ENCODE assay signal across 7 cellular contexts in genomic region chr1:143728802-143729450, GRCh38.
DNase-seq lines count a peak whose midpoint lies in the region; ATAC-seq and TF ChIP-seq lines count a peak whose summit lies in the region.
"Not testable (repeated sequence)": the region's sequence is repeated elsewhere in the genome, so short reads cannot be mapped to it uniquely, and the experiment has no call there.

No MANE protein-coding gene starts in this region.

- ATAC-seq in GM18867 (IDR thresholded peaks at IDR 0.05; ENCODE audit: unreplicated experiment) (peak; percentile 95), GM21423 (IDR thresholded peaks at IDR 0.05; ENCODE audit: unreplicated experiment) (peak; percentile 93), HG02870 (IDR thresholded peaks at IDR 0.05; ENCODE audit: unreplicated experiment) (peak; percentile 94), HG03439 (IDR thresholded peaks at IDR 0.05; ENCODE audit: unreplicated experiment) (peak; percentile 99)
- peak; percentile 90 for ATAC-seq in naive thymus-derived CD4-positive, alpha-beta T cell

- intact Hi-C loops in MCF 10A (cut with micrococcal nuclease); naive thymus-derived CD4-positive, alpha-beta T cell (cut with micrococcal nuclease): not testable (repeated sequence)

- H3K9me3 Mint-ChIP-seq in T-helper 2 cell treated with Interferon-gamma antibody and Interleukin-4, amounts not matched to agents 5 μg/mL and 100 μg/mL, for 36 hours; MCF 10A (ENCODE audit: unreplicated experiment): not testable (repeated sequence)
- peaks cover 0 to 27% (median 6%) of the 10 kb centered on the region in 11 donors for H3K9me3 Mint-ChIP-seq in naive thymus-derived CD4-positive, alpha-beta T cell

- CTCF ChIA-PET in MCF 10A (lab: Yijun Ruan, JAX): interaction anchor here (0.6 kb wide), 1 partner anchor 8 kb away, joined by 3 read pairs; no protein-coding TSS in a partner anchor
- CTCF ChIA-PET in naive thymus-derived CD4-positive, alpha-beta T cell (lab: Charles Lee): not testable (repeated sequence)

- not testable (repeated sequence) for H3K4me1 Mint-ChIP-seq in T-helper 2 cell treated with Interferon-gamma antibody and Interleukin-4, amounts not matched to agents 5 μg/mL and 100 μg/mL, for 36 hours (ENCODE audit: low read depth); MCF 10A (ENCODE audit: insufficient read depth, unreplicated experiment); naive thymus-derived CD4-positive, alpha-beta T cell

- not testable (repeated sequence) for H3K27ac Mint-ChIP-seq in T-helper 2 cell treated with Interferon-gamma antibody and Interleukin-4, amounts not matched to agents 5 μg/mL and 100 μg/mL, for 36 hours
- peak overlapping the region; percentile 97 for H3K27ac Mint-ChIP-seq in MCF 10A (ENCODE audit: low read depth, unreplicated experiment)
- peak overlapping the region in 1 of 9 donors; percentile 84 for H3K27ac Mint-ChIP-seq in naive thymus-derived CD4-positive, alpha-beta T cell

- not testable (repeated sequence) for H3K9me3 ChIP-seq in naive thymus-derived CD4-positive, alpha-beta T cell (ENCODE audit: control insufficient read depth in 2 of 3, low read length in 3 of 3)

- H3K4me1 ChIP-seq in naive thymus-derived CD4-positive, alpha-beta T cell (ENCODE audit: control insufficient read depth in 2 of 2, insufficient read depth in 2 of 2, low read length in 2 of 2): not testable (repeated sequence)

- not testable (repeated sequence) for H3K27ac ChIP-seq in naive thymus-derived CD4-positive, alpha-beta T cell (ENCODE audit: low read depth, low read length)

- not testable (repeated sequence) for H3K4me3 ChIP-seq in naive thymus-derived CD4-positive, alpha-beta T cell (ENCODE audit: low read length)

- H3K36me3 ChIP-seq in naive thymus-derived CD4-positive, alpha-beta T cell (ENCODE audit: control insufficient read depth in 2 of 3, insufficient read depth in 3 of 3, low read length in 3 of 3): not testable (repeated sequence)

- not testable (repeated sequence) for H3K27me3 ChIP-seq in naive thymus-derived CD4-positive, alpha-beta T cell (ENCODE audit: control insufficient read depth in 2 of 2, insufficient read depth in 2 of 2, low read length in 2 of 2)

- H3K4me3 Mint-ChIP-seq in T-helper 2 cell treated with Interferon-gamma antibody and Interleukin-4, amounts not matched to agents 5 μg/mL and 100 μg/mL, for 36 hours: not testable (repeated sequence)
- H3K4me3 Mint-ChIP-seq in MCF 10A (ENCODE audit: unreplicated experiment): peak overlapping the region; percentile 63
- H3K4me3 Mint-ChIP-seq in naive thymus-derived CD4-positive, alpha-beta T cell: peak overlapping the region in 1 of 10 donors; percentile 49

- TSS peak; percentile 99 for BruUV-seq in MCF 10A (replicated peaks; lab: Mats Ljungman, UMichigan)

- not testable (repeated sequence) for TF ChIP-seq CTCF in MCF 10A (IDR thresholded peaks at IDR 0.05; ENCODE audit: unreplicated experiment)

- peaks cover 24% of the 10 kb centered on the region for H3K27me3 Mint-ChIP-seq in T-helper 2 cell treated with Interferon-gamma antibody and Interleukin-4, amounts not matched to agents 5 μg/mL and 100 μg/mL, for 36 hours (ENCODE audit: low read depth)
- H3K27me3 Mint-ChIP-seq in MCF 10A (ENCODE audit: insufficient read depth, unreplicated experiment): not testable (repeated sequence)
- H3K27me3 Mint-ChIP-seq in naive thymus-derived CD4-positive, alpha-beta T cell: peaks cover 26 to 52% (median 46%) of the 10 kb centered on the region in 5 donors

- peak; percentile 24 for DNase-seq in T-helper 2 cell treated with Interferon-gamma antibody and Interleukin-4, amounts not matched to agents 5 μg/mL and 100 μg/mL, for 36 hours (ENCODE audit: low spot score)
- not testable (repeated sequence) for DNase-seq in MCF 10A (ENCODE audit: unreplicated experiment); naive thymus-derived CD4-positive, alpha-beta T cell

- POLR2A ChIA-PET in MCF 10A (lab: Yijun Ruan, JAX); naive thymus-derived CD4-positive, alpha-beta T cell (lab: Charles Lee): not testable (repeated sequence)

- H3K36me3 Mint-ChIP-seq in T-helper 2 cell treated with Interferon-gamma antibody and Interleukin-4, amounts not matched to agents 5 μg/mL and 100 μg/mL, for 36 hours (ENCODE audit: low read depth); MCF 10A (ENCODE audit: insufficient read depth, unreplicated experiment); naive thymus-derived CD4-positive, alpha-beta T cell: not testable (repeated sequence)
